In genomic region chr16:13036600-13036999, GRCh38 we compare ENCODE assay signal across 9 cellular contexts.
DNase-seq lines count a peak whose midpoint lies in the region; ATAC-seq and TF ChIP-seq lines count a peak whose summit lies in the region.
"Had no signal": no experiment of that assay in that cellular context is flagged by ENCODE, and none has a peak within 500 bp of the region (broad histone marks: within the 10 kb centered on the region; RNA-seq: fewer than 3 reads in every experiment).

No MANE protein-coding gene starts in this region.

- no peak overlapping the region for H3K9ac ChIP-seq in adipocyte (ENCODE audit: low read length)

- TF ChIP-seq EP300 in sigmoid colon (IDR thresholded peaks at IDR 0.05): no peak

- ATAC-seq in right lobe of liver: no peak
- no peak for ATAC-seq in GM19455 (IDR thresholded peaks at IDR 0.05; ENCODE audit: unreplicated experiment)

- intact Hi-C loops in right lobe of liver (cut with DNase I): loop anchor here in 1 of 2 donors (10.0 kb wide), 1 partner anchor 62 kb away; no protein-coding TSS in a partner anchor
- intact Hi-C loops in sigmoid colon (cut with DNase I): no loop called here

- H3K36me3 Mint-ChIP-seq in immature natural killer cell: no peaks in the 10 kb centered on the region

- H3K36me3 ChIP-seq in adipocyte (ENCODE audit: control insufficient read depth, insufficient read depth, low read length, severe bottlenecking): no peaks in the 10 kb centered on the region
- no peaks in the 10 kb centered on the region for H3K36me3 ChIP-seq in right lobe of liver
- H3K36me3 ChIP-seq in sigmoid colon: no peaks in the 10 kb centered on the region
- H3K36me3 ChIP-seq: upper lobe of left lung had no signal

- H3K27me3 ChIP-seq in adipocyte (replicated peaks; ENCODE audit: control insufficient read depth, insufficient read depth, low read length) (no peaks in the 10 kb centered on the region), right lobe of liver (no peaks in the 10 kb centered on the region), sigmoid colon (no peaks in the 10 kb centered on the region)
- H3K27me3 ChIP-seq: upper lobe of left lung had no signal

- in situ Hi-C loops in KBM-7 (cut with MboI; ENCODE audit: low pct_unique_long_range_greater_than_20kb, low sequenced_read_pairs): no loop called here

- TF ChIP-seq CTCF in right lobe of liver (IDR thresholded peaks at IDR 0.05) (no peak), sigmoid colon (IDR thresholded peaks at IDR 0.05) (no peak)

- WGBS in right lobe of liver (ENCODE audit: insufficient coverage, low coverage, low lambda C conversion rate, missing lambda C conversion rate): 11% methylated on average over 4 of the region's 4 CpGs
- 15 to 24% methylated on average over 4 of the region's 4 CpGs for WGBS in sigmoid colon, 2 donors

- H3K9me3 ChIP-seq in adipocyte (ENCODE audit: control insufficient read depth, low read length) (no peaks in the 10 kb centered on the region), right lobe of liver (no peaks in the 10 kb centered on the region), sigmoid colon (no peaks in the 10 kb centered on the region)

- no peak overlapping the region for H3K4me3 Mint-ChIP-seq in immature natural killer cell

- H3K9me3 Mint-ChIP-seq in immature natural killer cell: peaks cover 0 to 12% (median 2%) of the 10 kb centered on the region in 6 donors

- DNase-seq in CMK (ENCODE audit: low read depth) (peak; percentile 7), KBM-7 (peak; percentile 41), adipocyte (ENCODE audit: low read depth) (peak; percentile 73), right lobe of liver (peak in 2 of 3 donors; percentile 38 to 49), immature natural killer cell (no peak), sigmoid colon (no peak), SW 1271 (lab: John Stamatoyannopoulos, UW) (no peak)
- DNase-seq: upper lobe of left lung had no signal

- no peaks in the 10 kb centered on the region for H3K4me1 ChIP-seq in adipocyte (ENCODE audit: control insufficient read depth, insufficient read depth, low read length)
- H3K4me1 ChIP-seq in right lobe of liver: no peaks in the 10 kb centered on the region
- no peaks in the 10 kb centered on the region for H3K4me1 ChIP-seq in sigmoid colon
- H3K4me1 ChIP-seq: upper lobe of left lung had no signal

- peaks cover 0 to 1% (median 0%) of the 10 kb centered on the region in 3 donors for H3K27me3 Mint-ChIP-seq in immature natural killer cell (ENCODE audit: low read depth in 3 of 3)

- H3K4me1 Mint-ChIP-seq in immature natural killer cell: no peaks in the 10 kb centered on the region

- H3K4me3 ChIP-seq in adipocyte (ENCODE audit: low read length) (no peak overlapping the region), right lobe of liver (no peak overlapping the region), sigmoid colon (no peak overlapping the region)
- H3K4me3 ChIP-seq: upper lobe of left lung had no signal

- no peak for TF ChIP-seq POLR2A in right lobe of liver (IDR thresholded peaks at IDR 0.05)
- no peak for TF ChIP-seq POLR2A in sigmoid colon (IDR thresholded peaks at IDR 0.05)

- no peak overlapping the region for H3K27ac Mint-ChIP-seq in immature natural killer cell

- H3K27ac ChIP-seq in right lobe of liver (no peak overlapping the region), sigmoid colon (no peak overlapping the region)
- H3K27ac ChIP-seq: upper lobe of left lung had no signal

Comparison
In these comparisons a context has a peak if more than half of its experiments do, and no peak if none do; other contexts are left out.
1. DNase-seq: peak in CMK (single experiment), KBM-7 (single experiment), adipocyte (single experiment) and right lobe of liver (2 of 3); none in immature natural killer cell (0 of 3), sigmoid colon (single experiment) and SW 1271 (0 of 2).